ENCODE assay signal across 36 cellular contexts in genomic region chr12:6158749-6159148, GRCh38. TPM values are rescaled to one million over a fixed set of nuclear protein-coding genes. Genes with fewer than 3 reads are reported as not detected.
DNase-seq lines count a peak whose midpoint lies in the region; ATAC-seq, FAIRE-seq and TF ChIP-seq lines count a peak whose summit lies in the region.
"Had no signal": no experiment of that assay in that cellular context is flagged by ENCODE, and none has a peak within 500 bp of the region (broad histone marks: within the 10 kb centered on the region; RNA-seq: fewer than 3 reads in every experiment).

No MANE protein-coding gene starts in this region.

- H3K4ac ChIP-seq in H1 (replicated peaks; ENCODE audit: insufficient read length, low read depth, low read length), result no peak overlapping the region

- no peak overlapping the region for H3K4me2 ChIP-seq in H1 (ENCODE audit: insufficient read depth in 1 of 2, low read depth in 2 of 2, low read length in 2 of 2)
- H3K4me2 ChIP-seq: A549 had no signal

- peaks cover 4% of the 10 kb centered on the region for H3K9me3 Mint-ChIP-seq in nephron progenitor cell
- H3K9me3 Mint-ChIP-seq: activated naive CD4-positive, alpha-beta T cell treated with anti-CD3 and anti-CD28 coated beads, Interleukin-2, amount 10 ng/mL, durations not matched to agents 7 days and 5 days; CD8-positive, alpha-beta T cell; nephron had no signal

- no peaks in the 10 kb centered on the region for H3K23me2 ChIP-seq in H1 (ENCODE audit: low read depth, low read length)

- no peaks in the 10 kb centered on the region for H3K79me2 ChIP-seq in H1 (ENCODE audit: control insufficient read depth in 1 of 2, insufficient read depth in 2 of 2, low read length in 2 of 2)

- H3K4me1 Mint-ChIP-seq in nephron progenitor cell, result peaks cover 46% of the 10 kb centered on the region
- H3K4me1 Mint-ChIP-seq: activated naive CD4-positive, alpha-beta T cell treated with anti-CD3 and anti-CD28 coated beads, Interleukin-2, amount 10 ng/mL, durations not matched to agents 7 days and 5 days had no signal

- no peak for TF ChIP-seq EP300 in H1 (IDR thresholded peaks at IDR 0.05; ENCODE audit: borderline replicate concordance in 1 of 2, low read depth in 2 of 2, low read length in 2 of 2)

- H3K18ac ChIP-seq in H1 (ENCODE audit: extremely low read depth, low read length), result no peak overlapping the region

- peak overlapping the region; percentile 12 for H3K4me3 Mint-ChIP-seq in nephron progenitor cell
- H3K4me3 Mint-ChIP-seq: activated CD8-positive, alpha-beta T cell treated with anti-CD3 and anti-CD28 coated beads, Interleukin-2, amount 10 ng/mL, durations not matched to agents 7 days and 5 days; activated naive CD4-positive, alpha-beta T cell treated with anti-CD3 and anti-CD28 coated beads, Interleukin-2, amount 10 ng/mL, durations not matched to agents 7 days and 5 days; CD8-positive, alpha-beta T cell had no signal

- no peak overlapping the region for H2BK12ac ChIP-seq in H1 (ENCODE audit: low read depth, low read length)

- no peak overlapping the region for H4K8ac ChIP-seq in H1 (ENCODE audit: extremely low read depth, insufficient read depth, low read length)

- no peak for FAIRE-seq in H1 (lab: Jason Lieb, UNC)
- FAIRE-seq: A549, endometrium, H54, HTR-8/SVneo, kidney had no signal

- no peaks in the 10 kb centered on the region for H4K20me1 ChIP-seq in H1 (replicated peaks in 1 of 2; ENCODE audit: control insufficient read depth in 1 of 2, insufficient read depth in 2 of 2, low read length in 2 of 2)

- H3K4me3 ChIP-seq in left ventricle myocardium inferior, result no peak overlapping the region
- no peak overlapping the region for H3K4me3 ChIP-seq in right atrium auricular region
- H3K4me3 ChIP-seq in H1 (ENCODE audit: extremely low read depth in 1 of 4, insufficient read depth in 2 of 4, low read depth in 3 of 4, low read length in 4 of 4), result no peak overlapping the region
- H3K4me3 ChIP-seq in upper lobe of right lung, result no peak overlapping the region
- H3K4me3 ChIP-seq: A549, adrenal gland, body of pancreas, esophagus squamous epithelium, heart right ventricle, MG63, right lobe of liver, SK-N-MC, tibial nerve had no signal

- no peak overlapping the region for H3K14ac ChIP-seq in H1 (ENCODE audit: insufficient read length)

- no peak for TF ChIP-seq RAD21 in H1 (IDR thresholded peaks at IDR 0.05 in 1 of 2, conservative IDR thresholded peaks at IDR 0.05 in 1 of 2; ENCODE audit: low read depth in 2 of 2, low read length in 2 of 2)

- H2AFZ ChIP-seq in H1 (ENCODE audit: low read length), result no peak overlapping the region

- no peak overlapping the region for H2BK15ac ChIP-seq in H1 (ENCODE audit: low read length)

- H3K56ac ChIP-seq in H1 (replicated peaks; ENCODE audit: insufficient read length, low read depth, low read length), result no peak overlapping the region

- WGBS in H1 (ENCODE audit: extremely low coverage in 1 of 2, insufficient coverage in 1 of 2, insufficient read length in 1 of 2, insufficient replicate concordance in 2 of 2, low coverage in 1 of 2, low lambda C conversion rate in 2 of 2, missing lambda C conversion rate in 1 of 2), 2 experiments, result 92% methylated on average over 11 of the region's 11 CpGs; no CpG with 5 or more reads in 1 of the 2 experiments

- H4K5ac ChIP-seq in H1 (ENCODE audit: insufficient read length, low read depth, low read length), result no peak overlapping the region

- no peak overlapping the region for H2AK5ac ChIP-seq in H1 (ENCODE audit: low read depth, low read length)

- TF ChIP-seq CTCF in left ventricle myocardium inferior (IDR thresholded peaks at IDR 0.05; ENCODE audit: borderline replicate concordance) (no peak), right atrium auricular region (IDR thresholded peaks at IDR 0.05) (no peak), H1 (IDR thresholded peaks at IDR 0.05; ENCODE audit: control extremely low read depth in 1 of 3, insufficient read depth in 1 of 3, low read depth in 1 of 3, low read length in 3 of 3) (no peak), nephron progenitor cell (IDR thresholded peaks at IDR 0.05) (no peak), upper lobe of right lung (IDR thresholded peaks at IDR 0.05) (no peak)

- H3K27ac ChIP-seq in left ventricle myocardium inferior (replicated peaks) (peak overlapping the region; percentile 48), right atrium auricular region (no peak overlapping the region), H1 (ENCODE audit: low read depth, low read length) (no peak overlapping the region), upper lobe of right lung (no peak overlapping the region)
- H3K27ac ChIP-seq: A549, adrenal gland, body of pancreas, esophagus squamous epithelium, right lobe of liver, RWPE1, SK-N-MC, tibial nerve had no signal

- H2BK120ac ChIP-seq in H1 (replicated peaks; ENCODE audit: low read depth, low read length), result no peak overlapping the region

- TF ChIP-seq POLR2A in H1 (IDR thresholded peaks at IDR 0.05; ENCODE audit: control extremely low read depth in 1 of 2, low read depth in 2 of 2, low read length in 2 of 2), result no peak

- H3K36me3 ChIP-seq in left ventricle myocardium inferior, result no peaks in the 10 kb centered on the region
- H3K36me3 ChIP-seq in right atrium auricular region, result no peaks in the 10 kb centered on the region
- no peaks in the 10 kb centered on the region for H3K36me3 ChIP-seq in H1 (ENCODE audit: control insufficient read depth in 2 of 4, insufficient read depth in 4 of 4, low read length in 3 of 4)
- no peaks in the 10 kb centered on the region for H3K36me3 ChIP-seq in upper lobe of right lung
- H3K36me3 ChIP-seq: adrenal gland, esophagus squamous epithelium, heart right ventricle, MG63, right lobe of liver, tibial nerve had no signal

- H2BK5ac ChIP-seq in H1 (ENCODE audit: low read depth, low read length), result no peak overlapping the region

- no peaks in the 10 kb centered on the region for H3K79me1 ChIP-seq in H1 (ENCODE audit: low read depth, low read length)

- DNase-seq in left ventricle myocardium inferior (no peak), right atrium auricular region (ENCODE audit: low spot score) (no peak), H1 (ENCODE audit: low read depth in 1 of 2, low spot score in 2 of 2) (no peak), nephron progenitor cell (no peak), COLO668 (lab: John Stamatoyannopoulos, UW; ENCODE audit: unreplicated experiment) (no peak), H4 (ENCODE audit: low spot score) (no peak), upper lobe of right lung (no peak)
- DNase-seq: activated CD4-positive, alpha-beta T cell treated with anti-CD3 and anti-CD28 coated beads for 4 hours; activated CD8-positive, alpha-beta T cell treated with anti-CD3 and anti-CD28 coated beads, Interleukin-2, amount 10 ng/mL, durations not matched to agents 7 days and 5 days; activated naive CD4-positive, alpha-beta T cell treated with anti-CD3 and anti-CD28 coated beads, Interleukin-2, amount 10 ng/mL, durations not matched to agents 7 days and 5 days; adrenal gland; body of pancreas; CD8-positive, alpha-beta T cell; esophagus squamous epithelium; foreskin melanocyte; heart right ventricle; KG1; kidney; MG63; NCI-H1105; NCI-H187; NCI-H2171; NCI-H510A; posterior cingulate gyrus; right lobe of liver; stimulated activated CD4-positive, alpha-beta T cell treated with anti-CD3 and anti-CD28 coated beads, Interleukin-4, amount 100 ng/mL, for 1 hour had no signal

- no peaks in the 10 kb centered on the region for H3K36me3 Mint-ChIP-seq in nephron progenitor cell (ENCODE audit: low read depth)
- H3K36me3 Mint-ChIP-seq: activated naive CD4-positive, alpha-beta T cell treated with anti-CD3 and anti-CD28 coated beads, Interleukin-2, amount 10 ng/mL, durations not matched to agents 7 days and 5 days; CD8-positive, alpha-beta T cell had no signal

- H3K23ac ChIP-seq in H1 (ENCODE audit: insufficient read length), result no peak overlapping the region

- CTCF ChIA-PET in H1 (lab: Charles Lee; ENCODE audit: partially characterized antibody), result interaction anchor here (1.2 to 2.2 kb wide), 4 partner anchors 91 to 126 kb away, joined by 3 to 6 read pairs (median 4); no protein-coding TSS in a partner anchor

- POLR2A ChIA-PET in H1 (lab: Charles Lee; ENCODE audit: partially characterized antibody), result interaction anchor here (1.1 kb wide), 1 partner anchor 42 kb away, joined by 3 read pairs; no protein-coding TSS in a partner anchor

- no peaks in the 10 kb centered on the region for H3K27me3 Mint-ChIP-seq in nephron progenitor cell (ENCODE audit: low read depth, poor library complexity)

- no peak overlapping the region for H4K91ac ChIP-seq in H1 (replicated peaks; ENCODE audit: insufficient read length, low read length)

- H3K27me3 ChIP-seq in left ventricle myocardium inferior (ENCODE audit: low read depth) (peaks cover 5% of the 10 kb centered on the region), right atrium auricular region (no peaks in the 10 kb centered on the region), H1 (replicated peaks in 1 of 4; ENCODE audit: control insufficient read depth in 3 of 4, extremely low read depth in 1 of 4, insufficient read depth in 3 of 4, low read length in 3 of 4) (no peaks in the 10 kb centered on the region), upper lobe of right lung (no peaks in the 10 kb centered on the region)
- H3K27me3 ChIP-seq: adrenal gland, body of pancreas, esophagus squamous epithelium, MG63, right lobe of liver, tibial nerve had no signal

- peak overlapping the region; percentile 55 for H3K27ac Mint-ChIP-seq in nephron progenitor cell
- H3K27ac Mint-ChIP-seq: activated CD8-positive, alpha-beta T cell treated with anti-CD3 and anti-CD28 coated beads, Interleukin-2, amount 10 ng/mL, durations not matched to agents 7 days and 5 days; activated naive CD4-positive, alpha-beta T cell treated with anti-CD3 and anti-CD28 coated beads, Interleukin-2, amount 10 ng/mL, durations not matched to agents 7 days and 5 days; CD8-positive, alpha-beta T cell had no signal

- H3K9me3 ChIP-seq in left ventricle myocardium inferior (replicated peaks) (no peaks in the 10 kb centered on the region), right atrium auricular region (no peaks in the 10 kb centered on the region), H1 (ENCODE audit: insufficient read depth in 2 of 2, low read depth in 1 of 2, low read length in 1 of 2) (no peaks in the 10 kb centered on the region; a peak in 1 of 4 replicates), upper lobe of right lung (no peaks in the 10 kb centered on the region)
- H3K9me3 ChIP-seq: A549, adrenal gland, body of pancreas, esophagus squamous epithelium, heart right ventricle, MG63, right lobe of liver, tibial nerve had no signal

- ATAC-seq in HG02973 (IDR thresholded peaks at IDR 0.05; ENCODE audit: unreplicated experiment), result no peak
- ATAC-seq in upper lobe of right lung, result no peak
- ATAC-seq: A549; activated CD8-positive, alpha-beta T cell treated with anti-CD3 and anti-CD28 coated beads, Interleukin-2, amount 10 ng/mL, durations not matched to agents 7 days and 5 days; body of pancreas; CD8-positive, alpha-beta T cell had no signal

- peak overlapping the region; percentile 7; the same call in 1 of the 2 replicates for H2BK20ac ChIP-seq in H1 (ENCODE audit: low read length)

- H3K4me1 ChIP-seq in left ventricle myocardium inferior, result peaks cover 49% of the 10 kb centered on the region
- H3K4me1 ChIP-seq in right atrium auricular region, result peaks cover 0 to 14% of the 10 kb centered on the region in 2 donors
- H3K4me1 ChIP-seq in H1 (replicated peaks in 1 of 4; ENCODE audit: control insufficient read depth in 3 of 4, insufficient read depth in 4 of 4, low read length in 3 of 4), result no peaks in the 10 kb centered on the region
- H3K4me1 ChIP-seq in upper lobe of right lung, result peaks cover 7% of the 10 kb centered on the region
- H3K4me1 ChIP-seq: A549, adrenal gland, body of pancreas, right lobe of liver had no signal

- no peak overlapping the region for H3K9ac ChIP-seq in H1 (replicated peaks in 1 of 4; ENCODE audit: extremely low read depth in 1 of 4, low read depth in 3 of 4, low read length in 3 of 4)

- intact Hi-C loops in left ventricle myocardium inferior (cut with micrococcal nuclease) (no loop called here), upper lobe of right lung (cut with DNase I) (no loop called here)

RNA-seq across cellular contexts. Expression of gene VWF, which starts 34.3 kb away (rescaled TPM):
- total RNA-seq in left ventricle myocardium inferior (250 TPM), right atrium auricular region (100 to 1,000 TPM; 189 to 331 TPM), upper lobe of right lung (729 TPM)
- 0.60 and 0.63 TPM in 2 replicates for total RNA-seq in H1 (2021; fragmentation: NEBNext Ultra II Directional; extraction: Animal tissue kit (Norgen Biotek cat#: 25700))
- 0.39 and 0.67 TPM in 2 replicates for polyA plus RNA-seq in H1 (2011; rRNA removed)
- polyA plus RNA-seq in H1 (2011; cell fraction: cytosol; rRNA removed), result 0.40 TPM
- 1.1 TPM for polyA plus RNA-seq in H1 (2011; cell fraction: nucleus; rRNA removed)
- polyA plus RNA-seq in H1 (2012, experiment 1 of 2), result 0.54 to 0.73 TPM (median 0.56 TPM) in 4 replicates
- polyA plus RNA-seq in H1 (2012, experiment 2 of 2), result 0.18 TPM
- polyA plus RNA-seq in H1 (2013, experiment 1 of 2), result 0.28 TPM
- 0.17 TPM for polyA plus RNA-seq in H1 (2013, experiment 2 of 2)
- polyA minus RNA-seq in H1 (2011; rRNA and poly(A)+ RNA removed), result 1.2 and 1.5 TPM in 2 replicates
- polyA minus RNA-seq in H1 (2011; cell fraction: cytosol; rRNA and poly(A)+ RNA removed), result 0.37 TPM
- polyA minus RNA-seq in H1 (2011; cell fraction: nucleus; rRNA and poly(A)+ RNA removed), result 1.7 TPM
- total RNA-seq in H4 (2014; rRNA removed; shearing (Covaris generic)), result 0.08 and 0.23 TPM in 2 replicates
- total RNA-seq: activated CD8-positive, alpha-beta T cell treated with anti-CD3 and anti-CD28 coated beads, Interleukin-2, amount 10 ng/mL, durations not matched to agents 7 days and 5 days; CD8-positive, alpha-beta T cell; Daoy had no signal

RNA-seq across cellular contexts. Expression of gene CD9, which starts 41.5 kb away (rescaled TPM):
- 55.5 TPM for total RNA-seq in left ventricle myocardium inferior
- 100 to 1,000 TPM; 126 to 230 TPM for total RNA-seq in right atrium auricular region
- 164 and 168 TPM in 2 replicates for total RNA-seq in H1 (2021; fragmentation: NEBNext Ultra II Directional; extraction: Animal tissue kit (Norgen Biotek cat#: 25700))
- polyA plus RNA-seq in H1 (2011; rRNA removed), result 173 and 319 TPM in 2 replicates
- polyA plus RNA-seq in H1 (2011; cell fraction: cytosol; rRNA removed), result 270 TPM
- 124 TPM for polyA plus RNA-seq in H1 (2011; cell fraction: nucleus; rRNA removed)
- polyA plus RNA-seq in H1 (2012, experiment 1 of 2), result 202 to 227 TPM (median 219 TPM) in 4 replicates
- 250 TPM for polyA plus RNA-seq in H1 (2012, experiment 2 of 2)
- polyA plus RNA-seq in H1 (2013, experiment 1 of 2), result 461 TPM
- 438 TPM for polyA plus RNA-seq in H1 (2013, experiment 2 of 2)
- polyA minus RNA-seq in H1 (2011; rRNA and poly(A)+ RNA removed), result 187 and 223 TPM in 2 replicates
- 121 TPM for polyA minus RNA-seq in H1 (2011; cell fraction: cytosol; rRNA and poly(A)+ RNA removed)
- 81.6 TPM for polyA minus RNA-seq in H1 (2011; cell fraction: nucleus; rRNA and poly(A)+ RNA removed)
- total RNA-seq in H4 (2014; rRNA removed; shearing (Covaris generic)), result 86.6 and 133 TPM in 2 replicates
- 445 TPM for total RNA-seq in upper lobe of right lung

Comparison
In these comparisons a context has a peak if more than half of its experiments do, and no peak if none do; other contexts are left out.
1. RNA of gene VWF, which starts 34.3 kb away (total RNA-seq): 729 TPM in upper lobe of right lung (single experiment), 189 to 331 TPM in right atrium auricular region and 250 TPM in left ventricle myocardium inferior (single experiment); 0.60 to 0.63 TPM in H1 and 0.08 to 0.23 TPM in H4; every median in the first group is over 100 times any median in the second.